Comparison of ENCODE assay signal across 1 cellular context in genomic region chr1:219906924-219907771, GRCh38.
TF ChIP-seq lines count a peak whose summit lies in the region.

No MANE protein-coding gene starts in this region.

TF ChIP-seq in K562, 482 proteins besides CTCF, POLR2A, EP300 and RAD21 (continued from another document and continues in another):
- TF ChIP-seq CBFA2T2 (conservative IDR thresholded peaks at IDR 0.05) (peak; percentile 99), HINFP (tag; conservative IDR thresholded peaks at IDR 0.05; ENCODE audit: low read depth) (no peak), ASH1L (IDR thresholded peaks at IDR 0.05; ENCODE audit: borderline replicate concordance, low read depth, partially characterized antibody) (peak; percentile 64), POLR2AphosphoS5 (IDR thresholded peaks at IDR 0.05; ENCODE audit: control insufficient read depth, insufficient read depth, low read depth, low read length) (peak; percentile 99), ZNF347 (CRISPR knock-in tag; IDR thresholded peaks at IDR 0.05; ENCODE audit: low read depth) (no peak), ETS1 (conservative IDR thresholded peaks at IDR 0.05; ENCODE audit: control insufficient read depth, low read depth, low read length) (peak; percentile 73; the same call in 1 of the 2 replicates), ZBTB11 (CRISPR knock-in tag; IDR thresholded peaks at IDR 0.05) (peak in 1 of 3 experiments; percentile 76; a peak in 2 of 6 replicates), PTTG1 (tag; IDR thresholded peaks at IDR 0.05; ENCODE audit: low read depth) (no peak), NCOA4 (IDR thresholded peaks at IDR 0.05; ENCODE audit: partially characterized antibody) (peak; percentile 60), CTCFL (IDR thresholded peaks at IDR 0.05; ENCODE audit: borderline replicate concordance, insufficient read depth, low read depth, low read length, poor library complexity, severe bottlenecking) (no peak), ATF6 (CRISPR knock-in tag; IDR thresholded peaks at IDR 0.05) (peak; percentile 81; the same call in 1 of the 2 replicates), KAT8 (IDR thresholded peaks at IDR 0.05; ENCODE audit: low read depth) (no peak), CBX1 (IDR thresholded peaks at IDR 0.05; ENCODE audit: low read depth) (no peak), VEZF1 (CRISPR knock-in tag; IDR thresholded peaks at IDR 0.05) (peak; percentile 84), ZNF197 (CRISPR knock-in tag; IDR thresholded peaks at IDR 0.05; ENCODE audit: low read depth) (peak; percentile 94), NKRF (IDR thresholded peaks at IDR 0.05; ENCODE audit: borderline replicate concordance) (peak; percentile 61), ZNF57 (CRISPR knock-in tag; IDR thresholded peaks at IDR 0.05) (no peak), ZNF277 (CRISPR knock-in tag; IDR thresholded peaks at IDR 0.05; ENCODE audit: borderline replicate concordance) (no peak), GATA2 (CRISPR knock-in tag; IDR thresholded peaks at IDR 0.05) (peak; percentile 95), NUFIP1 (IDR thresholded peaks at IDR 0.05; ENCODE audit: partially characterized antibody) (no peak), ZBED1 (IDR thresholded peaks at IDR 0.05) (peak; percentile 93; the same call in 1 of the 2 replicates), PTBP1 (IDR thresholded peaks at IDR 0.05; ENCODE audit: low read depth, low read length) (no peak), MYBL2 (IDR thresholded peaks at IDR 0.05; ENCODE audit: low read depth) (no peak), MYBL2 (CRISPR knock-in tag; IDR thresholded peaks at IDR 0.05; ENCODE audit: borderline replicate concordance) (no peak), RUNX1 (IDR thresholded peaks at IDR 0.05; ENCODE audit: low read depth) (peak; percentile 96), ZC3H4 (CRISPR knock-in tag; IDR thresholded peaks at IDR 0.05; ENCODE audit: borderline replicate concordance) (no peak), ZBTB49 (CRISPR knock-in tag; IDR thresholded peaks at IDR 0.05; ENCODE audit: borderline replicate concordance) (no peak), CEBPZ (IDR thresholded peaks at IDR 0.05; ENCODE audit: borderline replicate concordance, low read depth, low read length) (no peak), ELF1 (tag; IDR thresholded peaks at IDR 0.05) (peak; percentile 66; the same call in 1 of the 2 replicates), NEUROD1 (IDR thresholded peaks at IDR 0.05; ENCODE audit: borderline replicate concordance, low read depth, low read length, partially characterized antibody) (peak; percentile 78), CREB3L1 (IDR thresholded peaks at IDR 0.05; ENCODE audit: borderline replicate concordance, low read depth) (0 out of 2 replicates have a peak, but pooled peaks have one; percentile 13)
